Comparison of ENCODE assay signal across 31 cellular contexts in the genomic region with DNA sequence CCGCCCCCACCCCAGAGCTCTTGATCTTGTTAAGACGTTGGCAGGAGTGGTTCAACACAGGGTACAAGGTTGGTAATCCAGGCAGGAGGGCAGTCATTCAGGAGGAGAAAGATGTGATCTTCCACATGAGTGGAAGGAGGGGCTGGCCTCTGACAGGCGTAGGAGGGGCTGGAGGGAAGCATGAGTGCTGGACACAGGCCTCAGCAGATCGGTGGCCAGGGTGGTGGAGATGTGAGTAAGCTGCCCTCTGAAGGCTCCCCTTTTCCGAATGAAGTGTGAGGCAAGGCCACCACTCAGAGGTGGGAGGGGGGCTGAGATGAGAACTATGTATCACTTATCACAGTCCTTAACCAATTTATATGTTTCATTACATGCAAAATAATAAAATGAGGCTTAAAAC.
"Had no signal": no experiment of that assay in that cellular context is flagged by ENCODE, and none has a peak within 500 bp of the region (broad histone marks: within the 10 kb centered on the region; RNA-seq: fewer than 3 reads in every experiment).

No MANE protein-coding gene starts in this region.

- H3K9ac ChIP-seq: parathyroid adenoma had no signal

- H3K27ac ChIP-seq: esophagus squamous epithelium, heart right ventricle, lower lobe of right lung, neutrophil, parathyroid adenoma, right lobe of liver, suprapubic skin had no signal

- FAIRE-seq: colon, endometrium, islet of Langerhans, small intestine, urothelium cell line had no signal

- H3K27me3 Mint-ChIP-seq: stimulated activated naive CD8-positive, alpha-beta T cell treated with anti-CD3 and anti-CD28 coated beads, Interleukin-15, amount 100 ng/mL, for 72 hours had no signal

- H3K4me3 ChIP-seq: esophagus squamous epithelium, heart right ventricle, lower lobe of right lung, mucosa of descending colon, right lobe of liver, suprapubic skin had no signal

- H3K9me3 ChIP-seq: esophagus squamous epithelium, heart right ventricle, lower lobe of right lung, mucosa of descending colon, neutrophil, right lobe of liver, suprapubic skin had no signal

- H3K36me3 ChIP-seq: heart right ventricle, lower lobe of right lung, neutrophil, right lobe of liver, suprapubic skin had no signal

- DNase-seq: effector memory CD4-positive, alpha-beta T cell; erythroblast; esophagus squamous epithelium; foreskin melanocyte; glutamatergic neuron; heart right ventricle; hippocampal formation; kidney glomerular epithelial cell; left colon; left ventricle myocardium superior; lower lobe of right lung; mucosa of descending colon; naive B cell; small intestine; stimulated activated CD4-positive, alpha-beta T cell treated with anti-CD3 and anti-CD28 coated beads, Interleukin-15, amount 100 ng/mL, for 24 hours; stimulated activated CD4-positive, alpha-beta T cell treated with anti-CD3 and anti-CD28 coated beads, Interleukin-2, amount 100 ng/mL, for 48 hours; stimulated activated naive CD4-positive, alpha-beta T cell; stimulated activated naive CD8-positive, alpha-beta T cell treated with anti-CD3 and anti-CD28 coated beads, Interleukin-15, amount 100 ng/mL, for 72 hours; trophoblast cell had no signal

- H3K4me1 ChIP-seq: heart right ventricle, lower lobe of right lung, parathyroid adenoma had no signal

- H3K27ac Mint-ChIP-seq: dendritic cell treated with granulocyte-macrophage colony-stimulating factor and Interleukin-4, amounts not matched to agents 40 ng/mL and 50 ng/mL, for 4 days; naive B cell; natural killer cell treated with Interleukin-12 subunit alpha and Interleukin-12 subunit beta and Interleukin-15 and Interleukin-18, amount 100 ng/mL, for 72 hours; progenitor cell of endocrine pancreas; stimulated activated naive CD8-positive, alpha-beta T cell treated with anti-CD3 and anti-CD28 coated beads, Interleukin-15, amount 100 ng/mL, for 72 hours had no signal

- H2AFZ ChIP-seq: parathyroid adenoma had no signal

- H3K4me3 Mint-ChIP-seq: dendritic cell treated with granulocyte-macrophage colony-stimulating factor and Interleukin-4, amounts not matched to agents 40 ng/mL and 50 ng/mL, for 4 days; natural killer cell treated with Interleukin-12 subunit alpha and Interleukin-12 subunit beta and Interleukin-15 and Interleukin-18, amount 100 ng/mL, for 72 hours; neural crest cell; stimulated activated naive CD8-positive, alpha-beta T cell treated with anti-CD3 and anti-CD28 coated beads, Interleukin-15, amount 100 ng/mL, for 72 hours had no signal

- H3K9me3 Mint-ChIP-seq: dendritic cell treated with granulocyte-macrophage colony-stimulating factor and Interleukin-4, amounts not matched to agents 40 ng/mL and 50 ng/mL, for 4 days; natural killer cell treated with Interleukin-12 subunit alpha and Interleukin-12 subunit beta and Interleukin-15 and Interleukin-18, amount 100 ng/mL, for 72 hours; neural crest cell; stimulated activated naive CD8-positive, alpha-beta T cell treated with anti-CD3 and anti-CD28 coated beads, Interleukin-15, amount 100 ng/mL, for 72 hours had no signal

- H3K36me3 Mint-ChIP-seq: natural killer cell treated with Interleukin-12 subunit alpha and Interleukin-12 subunit beta and Interleukin-15 and Interleukin-18, amount 100 ng/mL, for 72 hours had no signal

- H3K27me3 ChIP-seq: esophagus squamous epithelium, heart right ventricle, neutrophil, right lobe of liver, suprapubic skin had no signal

- H3K79me2 ChIP-seq: parathyroid adenoma had no signal

- H3K4me1 Mint-ChIP-seq: naive B cell, neural crest cell had no signal

- ATAC-seq: heart right ventricle; left colon; left ventricle myocardium superior; lower lobe of right lung; mucosa of descending colon; natural killer cell treated with Interleukin-12 subunit alpha and Interleukin-12 subunit beta and Interleukin-15 and Interleukin-18, amount 100 ng/mL, for 72 hours; right lobe of liver; stimulated activated naive CD8-positive, alpha-beta T cell treated with anti-CD3 and anti-CD28 coated beads, Interleukin-15, amount 100 ng/mL, for 72 hours had no signal
